8 cellular contexts compared by ENCODE assay signal in genomic region chr12:124928095-124928911, GRCh38. TPM values are rescaled to one million over a fixed set of nuclear protein-coding genes. Genes with fewer than 3 reads are reported as not detected.
DNase-seq lines count a peak whose midpoint lies in the region; ATAC-seq, FAIRE-seq and TF ChIP-seq lines count a peak whose summit lies in the region.

No MANE protein-coding gene starts in this region.

- H3K79me2 ChIP-seq in OCI-LY7 (ENCODE audit: insufficient read depth, low read depth, low read length): no peaks in the 10 kb centered on the region

- peak overlapping the region; percentile 81 for H3K4me3 ChIP-seq in OCI-LY7 (ENCODE audit: low read depth, low read length, poor library complexity, severe bottlenecking)
- H3K4me3 ChIP-seq in thymus (ENCODE audit: low read length): peak overlapping the region; percentile 49

- H3K9me2 ChIP-seq in OCI-LY7 (ENCODE audit: insufficient read depth, low read length): no peaks in the 10 kb centered on the region

- no TSS peak for BruUV-seq in OCI-LY7 (replicated peaks; lab: Mats Ljungman, UMichigan)

- 17% methylated on average over 36 of the region's 36 CpGs for WGBS in thymus

- TF ChIP-seq POLR2A in GM12892 (IDR thresholded peaks at IDR 0.05; ENCODE audit: low read depth, low read length): no peak

- H3K9me3 ChIP-seq in OCI-LY7 (ENCODE audit: low read length) (no peaks in the 10 kb centered on the region), thymus (ENCODE audit: control insufficient read depth) (no peaks in the 10 kb centered on the region)

- CTCF ChIA-PET in OCI-LY7 (lab: Charles Lee; ENCODE audit: unreplicated experiment): interaction anchor here (1.4 kb wide), 1 partner anchor 12 kb away, joined by 3 read pairs; no protein-coding TSS in a partner anchor

- H3K4me2 ChIP-seq in OCI-LY7 (ENCODE audit: low read length): peak overlapping the region; percentile 95

- peak overlapping the region; percentile 66 for H3K27ac ChIP-seq in OCI-LY7 (ENCODE audit: low read depth, low read length, poor library complexity, severe bottlenecking)
- H3K27ac ChIP-seq in cingulate gyrus (ENCODE audit: low read depth, low read length): peak overlapping the region; percentile 93
- peak overlapping the region; percentile 87 for H3K27ac ChIP-seq in thymus (ENCODE audit: low read depth)

- POLR2A ChIA-PET in OCI-LY7 (lab: Charles Lee): interaction anchor here (0.5 to 3.4 kb wide), 8 partner anchors 8 to 273 kb away, joined by 3 to 20 read pairs (median 5); partner anchors contain the start of gene UBC

- peaks cover 18% of the 10 kb centered on the region for H3K4me1 ChIP-seq in OCI-LY7 (ENCODE audit: insufficient read depth, low read length, poor library complexity, severe bottlenecking)
- peaks cover 10% of the 10 kb centered on the region for H3K4me1 ChIP-seq in thymus (ENCODE audit: control insufficient read depth, insufficient read depth, low read length)

- DNase-seq in GM12892 (ENCODE audit: insufficient read length): no peak
- DNase-seq in OCI-LY7 (ENCODE audit: low spot score): no peak
- peak; percentile 74 to 100 for DNase-seq in lung microvascular endothelial cell (ENCODE audit: low read depth in 2 of 2)
- no peak for DNase-seq in MV-4-11 (lab: John Stamatoyannopoulos, UW)

- peak; percentile 34 for ATAC-seq in HG02610 (IDR thresholded peaks at IDR 0.05; ENCODE audit: unreplicated experiment)
- ATAC-seq in GM19324 (IDR thresholded peaks at IDR 0.05; ENCODE audit: low FRiP score, unreplicated experiment): no peak

- H3K36me3 ChIP-seq in OCI-LY7 (ENCODE audit: insufficient read depth, low read length) (no peaks in the 10 kb centered on the region), thymus (ENCODE audit: control insufficient read depth, insufficient read depth) (no peaks in the 10 kb centered on the region)

- no peaks in the 10 kb centered on the region for H4K20me1 ChIP-seq in OCI-LY7 (ENCODE audit: insufficient read depth, low read length)

- TF ChIP-seq CTCF in OCI-LY7 (conservative IDR thresholded peaks at IDR 0.05; ENCODE audit: low read length): no peak

- no peaks in the 10 kb centered on the region for H3K27me3 ChIP-seq in thymus (ENCODE audit: control insufficient read depth, insufficient read depth)

- intact Hi-C loops in OCI-LY7 (cut with micrococcal nuclease; ENCODE audit: unreplicated experiment): loop anchor here (5.0 kb wide), 1 partner anchor 259 kb away; the partner anchor contains the start of gene TMEM132B

- peak; percentile 68 for FAIRE-seq in GM12892 (lab: Jason Lieb, UNC)

- peak overlapping the region; percentile 28 for H2AFZ ChIP-seq in OCI-LY7 (ENCODE audit: low read length)

RNA-seq across cellular contexts. Expression of gene UBC, which starts 13.9 kb away (rescaled TPM):
- 929 TPM for polyA plus RNA-seq in GM12892 (2012; ENCODE audit: missing spikeins)
- 425 and 431 TPM in 2 replicates for total RNA-seq in OCI-LY7 (2014; rRNA removed; shearing (Covaris generic))
- 616 and 682 TPM in 2 replicates for total RNA-seq in OCI-LY7 (2022)
- total RNA-seq in lung microvascular endothelial cell: 1,081 and 1,595 TPM in 2 replicates
- 1,037 TPM for polyA plus RNA-seq in thymus

Comparison
In these comparisons a context has a peak if more than half of its experiments do, and no peak if none do; other contexts are left out.
1. DNase-seq: peak in lung microvascular endothelial cell (2 of 2); none in GM12892 (single experiment), OCI-LY7 (single experiment) and MV-4-11 (single experiment).
2. Peak in every context shown above with its lines, with median percentiles within 50 percentile points of each other: H3K27ac ChIP-seq.